10 cellular contexts compared by ENCODE assay signal in genomic region chr4:165461176-165461835, GRCh38.
A peak's percentile ranks its signal among the peaks of the same experiment; 100 is the strongest.
DNase-seq lines count a peak whose midpoint lies in the region; ATAC-seq and TF ChIP-seq lines count a peak whose summit lies in the region.
"Had no signal": no experiment of that assay in that cellular context is flagged by ENCODE, and none has a peak within 500 bp of the region (broad histone marks: within the 10 kb centered on the region; RNA-seq: fewer than 3 reads in every experiment).

No MANE protein-coding gene starts in this region.

- peak; percentile 17 for DNase-seq in activated CD4-positive, alpha-beta T cell treated with anti-CD3 and anti-CD28 coated beads, Interleukin-2, amount 10 ng/mL, durations not matched to agents 24 days and 14 days
- no peak for DNase-seq in activated CD4-positive, alpha-beta T cell treated with anti-CD3 and anti-CD28 coated beads for 48 hours
- DNase-seq in cardiac fibroblast (ENCODE audit: low read depth in 2 of 2) (peak; percentile 74 to 84), left lung (no peak), aorta (peak in 1 of 2 donors; percentile 50), RKO (ENCODE audit: low spot score) (no peak), NCI-H1092 (lab: John Stamatoyannopoulos, UW) (no peak)
- DNase-seq in stimulated activated CD4-positive, alpha-beta T cell treated with anti-CD3 and anti-CD28 coated beads, Interleukin-4, amount 100 ng/mL, for 1 hour: no peak
- DNase-seq: activated CD8-positive, alpha-beta memory T cell treated with anti-CD3 and anti-CD28 coated beads, Interleukin-2, amount 10 ng/mL, durations not matched to agents 7 days and 5 days had no signal

- intact Hi-C loops in activated CD4-positive, alpha-beta T cell treated with anti-CD3 and anti-CD28 coated beads, Interleukin-2, amount 10 ng/mL, durations not matched to agents 24 days and 14 days (cut with micrococcal nuclease): loop anchor here (5.0 kb wide), 1 partner anchor 689 kb away; no protein-coding TSS in a partner anchor
- intact Hi-C loops in left lung (cut with DNase I) (loop anchor here in 1 of 2 donors (5.0 kb wide), 1 partner anchor 329 kb away; no protein-coding TSS in a partner anchor), aorta (cut with DNase I) (loop anchor here in 1 of 2 donors (5.0 kb wide), 1 partner anchor 84 kb away; the partner anchor contains the start of gene CPE)

- H3K36me3 ChIP-seq in left lung (no peaks in the 10 kb centered on the region), aorta (ENCODE audit: control insufficient read depth in 1 of 2, insufficient read depth in 2 of 2, low read length in 1 of 2) (no peaks in the 10 kb centered on the region)
- H3K36me3 ChIP-seq: gastrocnemius medialis had no signal

- no peak overlapping the region for H3K4me3 ChIP-seq in cardiac fibroblast (replicated peaks in 1 of 2; ENCODE audit: low read depth in 2 of 2, low read length in 2 of 2)
- H3K4me3 ChIP-seq in left lung: no peak overlapping the region
- H3K4me3 ChIP-seq in aorta (ENCODE audit: low read length in 2 of 2): peak overlapping the region in 1 of 2 donors; percentile 43

- H3K36me3 Mint-ChIP-seq in activated CD4-positive, alpha-beta T cell treated with anti-CD3 and anti-CD28 coated beads, Interleukin-2, amount 10 ng/mL, durations not matched to agents 24 days and 14 days (ENCODE audit: low read depth): no peaks in the 10 kb centered on the region
- H3K36me3 Mint-ChIP-seq: activated CD8-positive, alpha-beta memory T cell treated with anti-CD3 and anti-CD28 coated beads, Interleukin-2, amount 10 ng/mL, durations not matched to agents 7 days and 5 days had no signal

- ATAC-seq in left lung (peak; percentile 32), aorta (ENCODE audit: low FRiP score) (peak; percentile 62)
- ATAC-seq: activated CD8-positive, alpha-beta memory T cell treated with anti-CD3 and anti-CD28 coated beads, Interleukin-2, amount 10 ng/mL, durations not matched to agents 7 days and 5 days had no signal

- no peaks in the 10 kb centered on the region for H3K9me3 ChIP-seq in left lung
- H3K9me3 ChIP-seq in aorta (ENCODE audit: control insufficient read depth, low read length): no peaks in the 10 kb centered on the region
- H3K9me3 ChIP-seq: gastrocnemius medialis had no signal

- no peaks in the 10 kb centered on the region for H3K4me1 Mint-ChIP-seq in activated CD4-positive, alpha-beta T cell treated with anti-CD3 and anti-CD28 coated beads, Interleukin-2, amount 10 ng/mL, durations not matched to agents 24 days and 14 days
- H3K4me1 Mint-ChIP-seq: activated CD8-positive, alpha-beta memory T cell treated with anti-CD3 and anti-CD28 coated beads, Interleukin-2, amount 10 ng/mL, durations not matched to agents 7 days and 5 days had no signal

- peaks cover 13% of the 10 kb centered on the region for H3K27me3 Mint-ChIP-seq in activated CD4-positive, alpha-beta T cell treated with anti-CD3 and anti-CD28 coated beads, Interleukin-2, amount 10 ng/mL, durations not matched to agents 24 days and 14 days

- TF ChIP-seq CTCF in cardiac fibroblast (IDR thresholded peaks at IDR 0.05; ENCODE audit: low read depth, low read length): no peak
- TF ChIP-seq CTCF in left lung (IDR thresholded peaks at IDR 0.05): no peak

- no peak overlapping the region for H3K27ac ChIP-seq in left lung
- peak overlapping the region in 1 of 2 donors; percentile 10 for H3K27ac ChIP-seq in aorta (ENCODE audit: low read depth in 1 of 2, low read length in 2 of 2)

- H3K4me1 ChIP-seq in left lung (peaks cover 0 to 4% of the 10 kb centered on the region in 2 donors), aorta (ENCODE audit: control insufficient read depth in 1 of 2, insufficient read depth in 2 of 2, low read length in 2 of 2) (peaks cover 0 to 6% of the 10 kb centered on the region in 2 donors)
- H3K4me1 ChIP-seq: gastrocnemius medialis had no signal

- no peaks in the 10 kb centered on the region for H3K27me3 ChIP-seq in left lung
- no peaks in the 10 kb centered on the region for H3K27me3 ChIP-seq in aorta (ENCODE audit: control insufficient read depth in 1 of 2, insufficient read depth in 2 of 2, low read length in 1 of 2)
- H3K27me3 ChIP-seq: gastrocnemius medialis had no signal

- H3K4me3 Mint-ChIP-seq in activated CD4-positive, alpha-beta T cell treated with anti-CD3 and anti-CD28 coated beads, Interleukin-2, amount 10 ng/mL, durations not matched to agents 24 days and 14 days: no peak overlapping the region
- H3K4me3 Mint-ChIP-seq: activated CD8-positive, alpha-beta memory T cell treated with anti-CD3 and anti-CD28 coated beads, Interleukin-2, amount 10 ng/mL, durations not matched to agents 7 days and 5 days had no signal

- H3K27ac Mint-ChIP-seq in activated CD4-positive, alpha-beta T cell treated with anti-CD3 and anti-CD28 coated beads, Interleukin-2, amount 10 ng/mL, durations not matched to agents 24 days and 14 days: no peak overlapping the region
- H3K27ac Mint-ChIP-seq: activated CD8-positive, alpha-beta memory T cell treated with anti-CD3 and anti-CD28 coated beads, Interleukin-2, amount 10 ng/mL, durations not matched to agents 7 days and 5 days had no signal

- no peaks in the 10 kb centered on the region for H3K9me3 Mint-ChIP-seq in activated CD4-positive, alpha-beta T cell treated with anti-CD3 and anti-CD28 coated beads, Interleukin-2, amount 10 ng/mL, durations not matched to agents 24 days and 14 days

- 7 to 11% methylated on average over 8 of the region's 8 CpGs for WGBS in aorta, 2 donors

Comparison
In these comparisons a context has a peak if more than half of its experiments do, and no peak if none do; other contexts are left out.
1. DNase-seq: peak in activated CD4-positive, alpha-beta T cell treated with anti-CD3 and anti-CD28 coated beads, Interleukin-2, amount 10 ng/mL, durations not matched to agents 24 days and 14 days (single experiment) and cardiac fibroblast (2 of 2); none in activated CD4-positive, alpha-beta T cell treated with anti-CD3 and anti-CD28 coated beads for 48 hours (single experiment), left lung (0 of 2), RKO (single experiment), stimulated activated CD4-positive, alpha-beta T cell treated with anti-CD3 and anti-CD28 coated beads, Interleukin-4, amount 100 ng/mL, for 1 hour (single experiment) and NCI-H1092 (single experiment).